In the genomic region with DNA sequence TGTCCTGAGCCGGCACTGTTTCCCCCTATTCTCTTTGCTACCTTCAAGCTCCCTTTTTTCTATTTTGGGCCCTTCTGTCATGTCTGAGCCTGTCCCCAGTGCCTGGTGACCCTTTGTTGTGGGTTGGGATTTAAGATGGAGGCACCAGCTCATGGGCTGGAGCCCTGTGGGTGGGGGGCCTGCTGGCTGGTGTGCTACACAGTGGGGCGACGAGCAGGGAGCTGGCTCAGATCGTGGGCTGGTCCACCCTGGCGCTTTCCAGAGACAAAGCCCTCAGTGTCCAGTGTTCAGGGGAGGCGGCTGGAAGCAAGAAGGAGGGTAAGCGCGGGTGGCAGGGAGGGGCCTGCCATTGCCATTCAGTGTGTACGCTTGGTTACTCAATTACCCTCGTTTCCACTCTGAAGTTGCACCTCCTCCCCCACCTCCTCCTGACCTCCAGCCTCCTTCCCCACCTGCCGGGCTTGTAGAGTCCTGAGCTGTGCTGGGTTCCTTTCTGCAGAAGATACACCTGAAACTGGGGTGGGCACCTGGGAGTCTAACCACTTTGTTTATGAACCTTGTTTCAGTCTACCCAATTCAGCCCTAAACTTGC, we compare ENCODE assay signal across 8 cellular contexts. TPM values are rescaled to one million over a fixed set of nuclear protein-coding genes. Genes with fewer than 3 reads are reported as not detected.
DNase-seq lines count a peak whose midpoint lies in the region; ATAC-seq and TF ChIP-seq lines count a peak whose summit lies in the region.

No MANE protein-coding gene starts in this region.

- TF ChIP-seq CTCF in cardiac muscle cell (IDR thresholded peaks at IDR 0.05; ENCODE audit: low read depth, low read length) (no peak), right atrium auricular region (IDR thresholded peaks at IDR 0.05) (no peak), colonic mucosa (IDR thresholded peaks at IDR 0.05) (no peak)

- H3K9me3 ChIP-seq in cardiac muscle cell (ENCODE audit: low read depth) (no peaks in the 10 kb centered on the region), right atrium auricular region (no peaks in the 10 kb centered on the region), colonic mucosa (no peaks in the 10 kb centered on the region), muscle layer of duodenum (ENCODE audit: control insufficient read depth in 1 of 2, low read length in 2 of 2) (no peaks in the 10 kb centered on the region)

- intact Hi-C loops in colonic mucosa (cut with DNase I): no loop called here

- H3K27ac ChIP-seq in cardiac muscle cell: peak overlapping the region; percentile 30
- no peak overlapping the region for H3K27ac ChIP-seq in right atrium auricular region
- H3K27ac ChIP-seq in colonic mucosa: peak overlapping the region; percentile 24
- peak overlapping the region; percentile 18 for H3K27ac ChIP-seq in muscle layer of duodenum (ENCODE audit: low read length)

- peaks cover 32% of the 10 kb centered on the region for H3K4me1 ChIP-seq in cardiac muscle cell (ENCODE audit: low read depth)
- H3K4me1 ChIP-seq in right atrium auricular region: peaks cover 0 to 30% of the 10 kb centered on the region in 2 donors
- H3K4me1 ChIP-seq in colonic mucosa: no peaks in the 10 kb centered on the region
- H3K4me1 ChIP-seq in muscle layer of duodenum (ENCODE audit: control insufficient read depth in 1 of 2, insufficient read depth in 2 of 2, low read length in 2 of 2): peaks cover 11 to 23% of the 10 kb centered on the region in 2 donors

- H3K36me3 ChIP-seq in cardiac muscle cell: no peaks in the 10 kb centered on the region
- no peaks in the 10 kb centered on the region for H3K36me3 ChIP-seq in right atrium auricular region
- H3K36me3 ChIP-seq in colonic mucosa: no peaks in the 10 kb centered on the region
- peaks cover 0 to 10% of the 10 kb centered on the region in 2 donors for H3K36me3 ChIP-seq in muscle layer of duodenum (ENCODE audit: control insufficient read depth in 1 of 2, insufficient read depth in 2 of 2, low read length in 2 of 2)

- no peaks in the 10 kb centered on the region for H3K27me3 ChIP-seq in cardiac muscle cell
- H3K27me3 ChIP-seq in right atrium auricular region: no peaks in the 10 kb centered on the region
- H3K27me3 ChIP-seq in colonic mucosa: no peaks in the 10 kb centered on the region
- no peaks in the 10 kb centered on the region for H3K27me3 ChIP-seq in muscle layer of duodenum (ENCODE audit: low read depth, low read length)

- peak overlapping the region in 1 of 2 donors; percentile 44 for H3K9ac ChIP-seq in colonic mucosa (ENCODE audit: low read depth in 2 of 2, low read length in 2 of 2)

- no peak for ATAC-seq in GM19328 (IDR thresholded peaks at IDR 0.05; ENCODE audit: unreplicated experiment)

- DNase-seq in cardiac muscle cell (ENCODE audit: low read depth in 1 of 2, low spot score in 1 of 2) (no peak), right atrium auricular region (ENCODE audit: low spot score) (no peak), colonic mucosa (peak; percentile 73), NCI-H2196 treated with DMSO at 0.1 percent for 48 hours (lab: John Stamatoyannopoulos, UW; ENCODE audit: unreplicated experiment) (no peak), NCI-H2171 (lab: John Stamatoyannopoulos, UW) (no peak), NCI-H1436 (lab: John Stamatoyannopoulos, UW) (no peak)

- H3K4me3 ChIP-seq in cardiac muscle cell: no peak overlapping the region
- H3K4me3 ChIP-seq in right atrium auricular region: no peak overlapping the region
- H3K4me3 ChIP-seq in colonic mucosa: no peak overlapping the region
- H3K4me3 ChIP-seq in muscle layer of duodenum (ENCODE audit: low read depth in 1 of 2, low read length in 2 of 2): no peak overlapping the region

RNA-seq across cellular contexts. Expression of gene MVB12B, which starts 49.8 kb away (rescaled TPM):
- total RNA-seq in cardiac muscle cell (23.4 and 29.9 TPM in 2 replicates), right atrium auricular region (1 to 10 TPM; 5.9 to 8.7 TPM), colonic mucosa (10 to 100 TPM in 1 of 2 donors, 1 to 10 TPM in 1; 9.8 to 15.8 TPM)
- polyA plus RNA-seq in cardiac muscle cell: 18.9 and 19.0 TPM in 2 replicates

Comparison
In these comparisons a context has a peak if more than half of its experiments do, and no peak if none do; other contexts are left out.
1. H3K27ac ChIP-seq: peak in cardiac muscle cell (single experiment), colonic mucosa (single experiment) and muscle layer of duodenum (single experiment); none in right atrium auricular region (0 of 2).